ENCODE assay signal across 1 cellular context in genomic region chr20:21820688-21821087, GRCh38.
TF ChIP-seq lines count a peak whose summit lies in the region.

No MANE protein-coding gene starts in this region.

TF ChIP-seq in H1, 55 proteins besides CTCF, POLR2A, EP300 and RAD21 (continued from another document):
- TF ChIP-seq RNF2 (IDR thresholded peaks at IDR 0.05; ENCODE audit: borderline replicate concordance, low read depth, low read length, missing control alignments, poor library complexity, severe bottlenecking) (no peak), PHF8 (conservative IDR thresholded peaks at IDR 0.05; ENCODE audit: low read depth, low read length) (no peak), ATF3 (IDR thresholded peaks at IDR 0.05; ENCODE audit: insufficient read depth, low read depth, low read length) (no peak)
